ENCODE assay signal across 13 cellular contexts in the genomic region with DNA sequence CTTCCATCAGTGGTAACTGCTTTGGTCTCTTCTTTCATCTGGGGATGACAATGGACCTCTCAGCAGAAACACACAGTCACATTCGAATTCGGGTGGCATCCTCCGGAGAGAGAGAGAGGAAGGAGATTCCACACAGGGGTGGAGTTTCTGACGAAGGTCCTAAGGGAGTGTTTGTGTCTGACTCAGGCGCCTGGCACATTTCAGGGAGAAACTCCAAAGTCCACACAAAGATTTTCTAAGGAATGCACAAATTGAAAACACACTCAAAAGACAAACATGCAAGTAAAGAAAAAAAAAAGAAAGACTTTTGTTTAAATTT. TPM values are rescaled to one million over a fixed set of nuclear protein-coding genes. Genes with fewer than 3 reads are reported as not detected.
DNase-seq lines count a peak whose midpoint lies in the region; ATAC-seq, FAIRE-seq and TF ChIP-seq lines count a peak whose summit lies in the region.
"Had no signal": no experiment of that assay in that cellular context is flagged by ENCODE, and none has a peak within 500 bp of the region (broad histone marks: within the 10 kb centered on the region; RNA-seq: fewer than 3 reads in every experiment).

No MANE protein-coding gene starts in this region.

- H3K4me1 ChIP-seq in left ventricle myocardium inferior: peaks cover 9% of the 10 kb centered on the region
- peaks cover 41% of the 10 kb centered on the region for H3K4me1 ChIP-seq in body of pancreas
- peaks cover 0 to 19% of the 10 kb centered on the region in 2 donors for H3K4me1 ChIP-seq in kidney (ENCODE audit: control insufficient read depth in 1 of 2, insufficient read depth in 1 of 2, low read depth in 1 of 2, low read length in 2 of 2)

- H3K9me3 ChIP-seq in left ventricle myocardium inferior (replicated peaks) (no peaks in the 10 kb centered on the region), body of pancreas (no peaks in the 10 kb centered on the region), kidney (ENCODE audit: control insufficient read depth in 1 of 2, low read length in 2 of 2) (no peaks in the 10 kb centered on the region)

- H3K36me3 Mint-ChIP-seq in nephron progenitor cell (ENCODE audit: low read depth): no peaks in the 10 kb centered on the region

- TF ChIP-seq CTCF in left ventricle myocardium inferior (IDR thresholded peaks at IDR 0.05; ENCODE audit: borderline replicate concordance) (no peak), body of pancreas (IDR thresholded peaks at IDR 0.05) (no peak), kidney (IDR thresholded peaks at IDR 0.05; ENCODE audit: borderline replicate concordance, extremely low read depth, insufficient read depth) (no peak), nephron progenitor cell (IDR thresholded peaks at IDR 0.05) (no peak)

- H3K27ac ChIP-seq in left ventricle myocardium inferior (replicated peaks) (no peak overlapping the region), body of pancreas (peak overlapping the region in 3 of 4 donors; percentile 0 to 54 (median 12)), kidney (ENCODE audit: low read depth in 2 of 2, low read length in 2 of 2) (peak overlapping the region; percentile 51 to 67)
- H3K27ac ChIP-seq: KMS-11 had no signal

- peaks cover 28% of the 10 kb centered on the region for H3K27me3 ChIP-seq in left ventricle myocardium inferior (ENCODE audit: low read depth)
- no peaks in the 10 kb centered on the region for H3K27me3 ChIP-seq in body of pancreas

- peaks cover 28% of the 10 kb centered on the region for H3K4me1 Mint-ChIP-seq in nephron progenitor cell

- no peak for FAIRE-seq in kidney (lab: Jason Lieb, UNC)
- no peak for FAIRE-seq in urothelium cell line (lab: Jason Lieb, UNC)

- WGBS in body of pancreas, 2 donors: 34 to 53% methylated on average over 5 of the region's 5 CpGs

- no peaks in the 10 kb centered on the region for H3K9me3 Mint-ChIP-seq in nephron progenitor cell
- H3K9me3 Mint-ChIP-seq: T-helper 2 cell treated with Interferon-gamma antibody and Interleukin-4, amounts not matched to agents 5 μg/mL and 100 μg/mL, for 36 hours had no signal

- H3K4me3 ChIP-seq in left ventricle myocardium inferior (peak overlapping the region; percentile 4), body of pancreas (no peak overlapping the region), kidney (ENCODE audit: low read length in 2 of 2) (peak overlapping the region; percentile 32 to 33)

- H3K9ac ChIP-seq in kidney (ENCODE audit: low read length in 2 of 2): no peak overlapping the region
- H3K9ac ChIP-seq: KMS-11 had no signal

- H3K36me3 ChIP-seq in left ventricle myocardium inferior: no peaks in the 10 kb centered on the region
- peaks cover 0 to 2% of the 10 kb centered on the region in 2 donors for H3K36me3 ChIP-seq in body of pancreas (replicated peaks in 1 of 2; ENCODE audit: insufficient read depth in 1 of 2, low read depth in 2 of 2)
- H3K36me3 ChIP-seq in kidney (ENCODE audit: control insufficient read depth in 1 of 2, insufficient read depth in 2 of 2, low read length in 2 of 2): no peaks in the 10 kb centered on the region

- TF ChIP-seq POLR2A in body of pancreas (IDR thresholded peaks at IDR 0.05): no peak

- H3K27me3 Mint-ChIP-seq in nephron progenitor cell (ENCODE audit: low read depth, poor library complexity): peaks cover 26% of the 10 kb centered on the region

- no peak overlapping the region for H3K4me3 Mint-ChIP-seq in nephron progenitor cell
- H3K4me3 Mint-ChIP-seq: T-helper 2 cell treated with Interferon-gamma antibody and Interleukin-4, amounts not matched to agents 5 μg/mL and 100 μg/mL, for 36 hours had no signal

- no peak for ATAC-seq in body of pancreas

- DNase-seq in left ventricle myocardium inferior (no peak), cardiac septum (ENCODE audit: low spot score) (no peak), body of pancreas (peak in 1 of 4 donors; percentile 35), kidney (no peak), urothelium cell line (ENCODE audit: low spot score) (peak; percentile 39), hippocampal formation (lab: John Stamatoyannopoulos, UW) (no peak), posterior cingulate gyrus (no peak), nephron progenitor cell (no peak)
- DNase-seq: dorsolateral prefrontal cortex, NCI-H82 had no signal

- intact Hi-C loops in left ventricle myocardium inferior (cut with micrococcal nuclease): no loop called here
- intact Hi-C loops in cardiac septum (cut with DNase I): no loop called here
- intact Hi-C loops in body of pancreas (cut with DNase I): loop anchor here (10.0 kb wide), 1 partner anchor 309 kb away; no protein-coding TSS in a partner anchor
- intact Hi-C loops in kidney (cut with DNase I): no loop called here
- intact Hi-C loops in posterior cingulate gyrus (cut with DNase I): loop anchor here (10.0 kb wide), 1 partner anchor 309 kb away; no protein-coding TSS in a partner anchor

- no peak overlapping the region for H3K27ac Mint-ChIP-seq in nephron progenitor cell
- H3K27ac Mint-ChIP-seq: T-helper 2 cell treated with Interferon-gamma antibody and Interleukin-4, amounts not matched to agents 5 μg/mL and 100 μg/mL, for 36 hours had no signal

RNA-seq across cellular contexts. Expression of gene EDN1, which starts 6.1 kb away (rescaled TPM):
- total RNA-seq in left ventricle myocardium inferior (5.9 TPM), cardiac septum (5.9 TPM), body of pancreas (10 to 100 TPM in 1 of 2 donors, under 1 TPM in 1; 0.66 to 19.7 TPM), kidney (16.6 TPM)
- 3.4 TPM for polyA plus RNA-seq in kidney (ENCODE audit: insufficient read depth, low read depth, low replicate concordance)
- total RNA-seq: A673 had no signal

Comparison
In these comparisons a context has a peak if more than half of its experiments do, and no peak if none do; other contexts are left out.
1. H3K4me3 ChIP-seq: peak in left ventricle myocardium inferior (single experiment) and kidney (2 of 2); none in body of pancreas (0 of 2).
2. intact Hi-C loops: an anchor here in body of pancreas (10.0 kb wide) and posterior cingulate gyrus (10.0 kb wide); none called in left ventricle myocardium inferior, cardiac septum and kidney.